In the genomic region with DNA sequence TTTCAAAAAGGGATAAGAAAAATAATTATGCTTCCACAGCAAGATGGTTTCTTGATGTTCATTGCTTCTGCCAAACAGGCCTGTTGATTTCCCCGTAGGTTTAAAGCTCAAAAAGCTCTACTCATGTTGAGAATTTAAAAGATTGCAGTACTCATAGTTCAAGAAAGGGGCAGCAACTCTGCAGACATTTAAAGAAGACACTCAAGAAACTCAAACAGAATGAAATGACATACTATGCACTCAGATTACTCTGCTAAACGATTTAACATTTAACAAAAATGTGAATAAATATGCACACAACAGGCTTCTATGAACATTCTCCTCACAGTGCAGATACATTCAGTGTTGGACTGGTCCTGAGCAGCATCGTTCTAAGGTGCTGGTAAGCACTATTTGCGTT, we compare ENCODE assay signal across 7 cellular contexts. TPM values are rescaled to one million over a fixed set of nuclear protein-coding genes. Genes with fewer than 3 reads are reported as not detected.
DNase-seq lines count a peak whose midpoint lies in the region; ATAC-seq and TF ChIP-seq lines count a peak whose summit lies in the region.
"Not testable (repeated sequence)": the region's sequence is repeated elsewhere in the genome, so short reads cannot be mapped to it uniquely, and the experiment has no call there.

No MANE protein-coding gene starts in this region.

- peaks cover 12% of the 10 kb centered on the region for H3K4me1 ChIP-seq in CD4-positive, alpha-beta memory T cell (ENCODE audit: insufficient read depth, low read length)
- H3K4me1 ChIP-seq in H9 (ENCODE audit: insufficient read depth, low read length); naive thymus-derived CD4-positive, alpha-beta T cell (ENCODE audit: control insufficient read depth in 2 of 2, insufficient read depth in 2 of 2, low read length in 2 of 2): not testable (repeated sequence)

- not testable (repeated sequence) for H3K23ac ChIP-seq in H9 (ENCODE audit: insufficient read length, low read depth, low read length)

- not testable (repeated sequence) for H3K4ac ChIP-seq in H9 (ENCODE audit: low read depth, low read length)

- not testable (repeated sequence) for H4K91ac ChIP-seq in H9 (ENCODE audit: insufficient read length, low read depth, low read length)

- not testable (repeated sequence) for H2BK20ac ChIP-seq in H9 (ENCODE audit: low read depth, low read length, poor library complexity, severe bottlenecking)

- H3K27ac ChIP-seq in CD4-positive, alpha-beta memory T cell (ENCODE audit: low read depth, low read length); H9 (ENCODE audit: insufficient read length, low read depth, low read length); naive thymus-derived CD4-positive, alpha-beta T cell (ENCODE audit: low read depth, low read length): not testable (repeated sequence)

- H3K79me2 ChIP-seq in H9 (ENCODE audit: insufficient read depth, low read length), result not testable (repeated sequence)

- not testable (repeated sequence) for H3K14ac ChIP-seq in H9 (ENCODE audit: insufficient read depth, low read length)

- H3K9me3 ChIP-seq in CD4-positive, alpha-beta memory T cell (ENCODE audit: control insufficient read depth in 1 of 2, low read length in 2 of 2); H9 (ENCODE audit: control insufficient read depth, low read depth, low read length); T-helper 17 cell (ENCODE audit: control insufficient read depth, low read length, poor library complexity, severe bottlenecking); naive thymus-derived CD4-positive, alpha-beta T cell (ENCODE audit: control insufficient read depth in 2 of 3, low read length in 3 of 3): not testable (repeated sequence)

- H3K4me1 Mint-ChIP-seq in CD4-positive, alpha-beta memory T cell, result peaks cover 31 to 54% (median 37%) of the 10 kb centered on the region in 4 donors
- not testable (repeated sequence) for H3K4me1 Mint-ChIP-seq in H9; central memory CD8-positive, alpha-beta T cell
- peaks cover 14% of the 10 kb centered on the region for H3K4me1 Mint-ChIP-seq in T-helper 17 cell
- H3K4me1 Mint-ChIP-seq in naive thymus-derived CD4-positive, alpha-beta T cell, result peaks cover 7 to 45% (median 37%) of the 10 kb centered on the region in 7 donors

- intact Hi-C loops in CD4-positive, alpha-beta memory T cell (cut with micrococcal nuclease); naive thymus-derived CD4-positive, alpha-beta T cell (cut with micrococcal nuclease): not testable (repeated sequence)

- not testable (repeated sequence) for ATAC-seq in T-helper 17 cell; naive thymus-derived CD4-positive, alpha-beta T cell
- peak; percentile 19 for ATAC-seq in central memory CD8-positive, alpha-beta T cell (replicated peaks; ENCODE audit: extremely low read depth, poor library complexity, severe bottlenecking)

- TF ChIP-seq CTCF in H9 (conservative IDR thresholded peaks at IDR 0.05), result peak; percentile 36; the same call in 2 of the 3 replicates
- TF ChIP-seq CTCF in fibroblast of villous mesenchyme (IDR thresholded peaks at IDR 0.05; ENCODE audit: insufficient read depth, low read depth, low read length), result peak; percentile 11

- WGBS in H9 (ENCODE audit: extremely low coverage, insufficient read length, low lambda C conversion rate), result no CpG with 5 or more reads among the region's 4 CpGs

- not testable (repeated sequence) for DNase-seq in CD4-positive, alpha-beta memory T cell; H9; T-helper 17 cell; central memory CD8-positive, alpha-beta T cell (ENCODE audit: low spot score in 2 of 2); fibroblast of villous mesenchyme (ENCODE audit: low read depth); naive thymus-derived CD4-positive, alpha-beta T cell
- peak; percentile 14 to 15 for DNase-seq in Kasumi-1 (lab: John Stamatoyannopoulos, UW)

- H4K20me1 ChIP-seq in H9 (ENCODE audit: control insufficient read depth, insufficient read depth, insufficient read length), result not testable (repeated sequence)

- not testable (repeated sequence) for H2BK5ac ChIP-seq in H9 (ENCODE audit: insufficient read length, low read length)

- not testable (repeated sequence) for H3K18ac ChIP-seq in H9 (ENCODE audit: insufficient read length, low read depth, low read length)

- H3K56ac ChIP-seq in H9 (ENCODE audit: insufficient read length, low read depth, low read length), result not testable (repeated sequence)

- not testable (repeated sequence) for H4K5ac ChIP-seq in H9 (ENCODE audit: insufficient read length, low read depth, low read length)

- POLR2A ChIA-PET in CD4-positive, alpha-beta memory T cell (lab: Charles Lee; ENCODE audit: partially characterized antibody), result not testable (repeated sequence)
- POLR2A ChIA-PET in naive thymus-derived CD4-positive, alpha-beta T cell (lab: Charles Lee), result interaction anchor here (0.6 kb wide), 1 partner anchor 807 kb away, joined by 3 read pairs; no protein-coding TSS in a partner anchor

- H3K4me2 ChIP-seq in H9 (ENCODE audit: insufficient read depth, insufficient read length, low read length), result not testable (repeated sequence)

- CTCF ChIA-PET in CD4-positive, alpha-beta memory T cell (lab: Charles Lee; ENCODE audit: partially characterized antibody), result interaction anchor here (1.1 kb wide), 1 partner anchor 13 kb away, joined by 3 read pairs; no protein-coding TSS in a partner anchor
- CTCF ChIA-PET in naive thymus-derived CD4-positive, alpha-beta T cell (lab: Charles Lee), result not testable (repeated sequence)

- H3K9ac ChIP-seq in H9 (ENCODE audit: extremely low read depth, insufficient read length, low read length), result not testable (repeated sequence)

- not testable (repeated sequence) for H3K23me2 ChIP-seq in H9 (ENCODE audit: insufficient read length, low read depth, low read length, poor library complexity, severe bottlenecking)

- not testable (repeated sequence) for H3K4me3 ChIP-seq in CD4-positive, alpha-beta memory T cell (ENCODE audit: low read length in 2 of 2); fibroblast of villous mesenchyme (ENCODE audit: low read depth, low read length); naive thymus-derived CD4-positive, alpha-beta T cell (ENCODE audit: low read length)

- not testable (repeated sequence) for H3K79me1 ChIP-seq in H9 (ENCODE audit: insufficient read depth, low read depth, low read length, poor library complexity, severe bottlenecking)

- H2BK15ac ChIP-seq in H9 (ENCODE audit: low read depth, low read length), result not testable (repeated sequence)

- H3K36me3 Mint-ChIP-seq in CD4-positive, alpha-beta memory T cell, result peaks cover 5 to 13% of the 10 kb centered on the region in 2 donors
- H3K36me3 Mint-ChIP-seq in H9 (ENCODE audit: insufficient read depth in 1 of 3, low read depth in 3 of 3); T-helper 17 cell (ENCODE audit: low read depth); central memory CD8-positive, alpha-beta T cell (ENCODE audit: insufficient read depth): not testable (repeated sequence)
- peaks cover 0 to 23% (median 9%) of the 10 kb centered on the region in 5 donors for H3K36me3 Mint-ChIP-seq in naive thymus-derived CD4-positive, alpha-beta T cell

- H3K36me3 ChIP-seq in CD4-positive, alpha-beta memory T cell (ENCODE audit: insufficient read depth, low read length); naive thymus-derived CD4-positive, alpha-beta T cell (ENCODE audit: control insufficient read depth in 2 of 3, insufficient read depth in 3 of 3, low read length in 3 of 3): not testable (repeated sequence)

- not testable (repeated sequence) for H2AK5ac ChIP-seq in H9 (ENCODE audit: insufficient read length, low read length)

- H3T11ph ChIP-seq in H9 (ENCODE audit: low read length), result not testable (repeated sequence)

- not testable (repeated sequence) for H2BK120ac ChIP-seq in H9 (ENCODE audit: low read depth, low read length, poor library complexity, severe bottlenecking)

- H2AFZ ChIP-seq in H9 (ENCODE audit: low read length), result not testable (repeated sequence)

- H3K27ac Mint-ChIP-seq in CD4-positive, alpha-beta memory T cell, result peak overlapping the region in 5 of 7 donors; percentile 5 to 90 (median 84)
- H3K27ac Mint-ChIP-seq in H9, result peak overlapping the region in 1 of 3 experiments; percentile 48; a peak in 2 of 7 replicates
- peak overlapping the region; percentile 41 for H3K27ac Mint-ChIP-seq in T-helper 17 cell
- not testable (repeated sequence) for H3K27ac Mint-ChIP-seq in central memory CD8-positive, alpha-beta T cell (ENCODE audit: low read depth)
- peak overlapping the region in 6 of 9 donors; percentile 5 to 82 (median 62) for H3K27ac Mint-ChIP-seq in naive thymus-derived CD4-positive, alpha-beta T cell

- not testable (repeated sequence) for H3K27me3 ChIP-seq in CD4-positive, alpha-beta memory T cell (ENCODE audit: insufficient read depth, low read length); H9 (ENCODE audit: insufficient read depth, low read length); naive thymus-derived CD4-positive, alpha-beta T cell (ENCODE audit: control insufficient read depth in 2 of 2, insufficient read depth in 2 of 2, low read length in 2 of 2)

- H4K8ac ChIP-seq in H9 (replicated peaks; ENCODE audit: insufficient read length, low read depth, low read length), result not testable (repeated sequence)

- H2BK12ac ChIP-seq in H9 (ENCODE audit: insufficient read length, low read depth, low read length), result not testable (repeated sequence)

- H3K27me3 Mint-ChIP-seq in CD4-positive, alpha-beta memory T cell; H9 (ENCODE audit: low read depth); T-helper 17 cell; central memory CD8-positive, alpha-beta T cell; naive thymus-derived CD4-positive, alpha-beta T cell: not testable (repeated sequence)

- peak overlapping the region in 5 of 8 donors; percentile 10 to 77 (median 50) for H3K4me3 Mint-ChIP-seq in CD4-positive, alpha-beta memory T cell
- H3K4me3 Mint-ChIP-seq in H9; T-helper 17 cell; central memory CD8-positive, alpha-beta T cell: not testable (repeated sequence)
- H3K4me3 Mint-ChIP-seq in naive thymus-derived CD4-positive, alpha-beta T cell, result peak overlapping the region in 7 of 10 donors; percentile 25 to 80 (median 46)

- not testable (repeated sequence) for H3K9me3 Mint-ChIP-seq in CD4-positive, alpha-beta memory T cell; H9; central memory CD8-positive, alpha-beta T cell; naive thymus-derived CD4-positive, alpha-beta T cell

RNA-seq across cellular contexts. Expression of a gene that starts 22.7 kb away (rescaled TPM):
- total RNA-seq in CD4-positive, alpha-beta memory T cell, result 10 to 100 TPM; 10.9 to 11.6 TPM
- polyA plus RNA-seq in CD4-positive, alpha-beta memory T cell, result 1 to 10 TPM; 2.1 to 2.4 TPM
- total RNA-seq in H9 (2021), result 7.0 and 8.6 TPM in 2 replicates
- total RNA-seq in T-helper 17 cell, result 10 to 100 TPM; 10.4 to 10.7 TPM
- 16.0 and 16.4 TPM in 2 replicates for total RNA-seq in fibroblast of villous mesenchyme
- 10 to 100 TPM in 1 of 5 experiments, 1 to 10 TPM in 4; 6.5 to 16.4 (median 7.1) TPM for total RNA-seq in naive thymus-derived CD4-positive, alpha-beta T cell
- 1 to 10 TPM in 1 of 2 donors, under 1 TPM in 1; 0.85 to 1.2 TPM for polyA plus RNA-seq in naive thymus-derived CD4-positive, alpha-beta T cell
